ENCODE assay signal across 8 cellular contexts in genomic region chr5:126339215-126339805, GRCh38.
DNase-seq lines count a peak whose midpoint lies in the region; ATAC-seq, FAIRE-seq and TF ChIP-seq lines count a peak whose summit lies in the region.

No MANE protein-coding gene starts in this region.

- no peak for TF ChIP-seq EP300 in Ishikawa (IDR thresholded peaks at IDR 0.05; ENCODE audit: borderline replicate concordance)

- H3K4me1 ChIP-seq in SJSA1 (replicated peaks) (no peaks in the 10 kb centered on the region), kidney (ENCODE audit: control insufficient read depth in 1 of 2, insufficient read depth in 1 of 2, low read depth in 1 of 2, low read length in 2 of 2) (peaks cover 0 to 3% of the 10 kb centered on the region in 2 donors)

- DNase-seq in CMK (ENCODE audit: low read depth) (peak; percentile 22), SJSA1 (ENCODE audit: low read depth in 1 of 2, low spot score in 2 of 2) (peak; percentile 72 to 74), T47D (ENCODE audit: low read depth in 1 of 2, low spot score in 1 of 2) (peak; percentile 36 to 83), kidney (no peak)
- peak; percentile 24 for DNase-seq in stimulated activated CD8-positive, alpha-beta memory T cell treated with anti-CD3 and anti-CD28 coated beads, Interleukin-15, amount 100 ng/mL, for 1 hour (ENCODE audit: low read depth)

- peak; percentile 99 for FAIRE-seq in kidney (lab: Jason Lieb, UNC)

- H3K4me3 ChIP-seq in SJSA1 (no peak overlapping the region), kidney (ENCODE audit: low read length in 2 of 2) (peak overlapping the region; percentile 3 to 17)

- H3K9me3 ChIP-seq in SJSA1 (replicated peaks), result no peaks in the 10 kb centered on the region
- no peaks in the 10 kb centered on the region for H3K9me3 ChIP-seq in kidney (ENCODE audit: control insufficient read depth in 1 of 2, low read length in 2 of 2)

- peak; percentile 95 for TF ChIP-seq RAD21 in Ishikawa (IDR thresholded peaks at IDR 0.05; ENCODE audit: low read depth)

- intact Hi-C loops in kidney (cut with DNase I), result no loop called here

- H3K9ac ChIP-seq in kidney (ENCODE audit: low read length in 2 of 2), result no peak overlapping the region

- H3K36me3 ChIP-seq in SJSA1 (no peaks in the 10 kb centered on the region), kidney (ENCODE audit: control insufficient read depth in 1 of 2, insufficient read depth in 2 of 2, low read length in 2 of 2) (no peaks in the 10 kb centered on the region)

- in situ Hi-C loops in T47D (cut with HindIII; ENCODE audit: low pct_unique_long_range_greater_than_20kb, low sequenced_read_pairs), result no loop called here

- H3K27ac ChIP-seq in SJSA1 (no peak overlapping the region), kidney (ENCODE audit: low read depth in 2 of 2, low read length in 2 of 2) (no peak overlapping the region)

- TF ChIP-seq CTCF in kidney (IDR thresholded peaks at IDR 0.05; ENCODE audit: borderline replicate concordance, extremely low read depth, insufficient read depth), result peak; percentile 90

- no peaks in the 10 kb centered on the region for H3K27me3 ChIP-seq in SJSA1 (replicated peaks)

- ATAC-seq in GM18868 (IDR thresholded peaks at IDR 0.05; ENCODE audit: unreplicated experiment) (peak; percentile 76), HG02610 (IDR thresholded peaks at IDR 0.05; ENCODE audit: unreplicated experiment) (no peak)

TF ChIP-seq in Ishikawa, 13 proteins besides CTCF, POLR2A, EP300 and RAD21:
- TF ChIP-seq REST (IDR thresholded peaks at IDR 0.05; ENCODE audit: low read depth) (no peak), YY1 (IDR thresholded peaks at IDR 0.05; ENCODE audit: low read depth) (no peak), TEAD4 (IDR thresholded peaks at IDR 0.05) (no peak), TAF1 (IDR thresholded peaks at IDR 0.05; ENCODE audit: low read depth) (no peak), TCF12 (IDR thresholded peaks at IDR 0.05; ENCODE audit: low read depth) (no peak), NFIC (IDR thresholded peaks at IDR 0.05) (no peak), CEBPB (IDR thresholded peaks at IDR 0.05) (no peak), MAX (IDR thresholded peaks at IDR 0.05) (no peak), USF1 (IDR thresholded peaks at IDR 0.05) (no peak), CREB1 (IDR thresholded peaks at IDR 0.05; ENCODE audit: low read depth) (no peak), FOXM1 (IDR thresholded peaks at IDR 0.05; ENCODE audit: borderline replicate concordance, low read depth) (no peak), EGR1 (IDR thresholded peaks at IDR 0.05) (no peak), ZBTB7A (IDR thresholded peaks at IDR 0.05; ENCODE audit: low read depth) (no peak)
TF ChIP-seq in Ishikawa: peak in this region for 0.
